8 cellular contexts compared by ENCODE assay signal in genomic region chr6:100881707-100882040, GRCh38.
DNase-seq lines count a peak whose midpoint lies in the region; ATAC-seq and TF ChIP-seq lines count a peak whose summit lies in the region.

No MANE protein-coding gene starts in this region.

- no peaks in the 10 kb centered on the region for H3K27me3 ChIP-seq in mucosa of stomach (ENCODE audit: control insufficient read depth, insufficient read depth, low read length)

- H3K4me3 ChIP-seq in AG10803 (ENCODE audit: low read length) (peak overlapping the region; percentile 93), mucosa of stomach (ENCODE audit: low read length) (peak overlapping the region; percentile 86)

- TF ChIP-seq CTCF in AG10803 (conservative IDR thresholded peaks at IDR 0.05; ENCODE audit: low read length) = no peak

- peaks cover 14% of the 10 kb centered on the region for H3K4me1 Mint-ChIP-seq in dendritic cell treated with granulocyte-macrophage colony-stimulating factor and Interleukin-4, amounts not matched to agents 40 ng/mL and 50 ng/mL, for 4 days (ENCODE audit: low read depth)

- H3K36me3 Mint-ChIP-seq in dendritic cell treated with granulocyte-macrophage colony-stimulating factor and Interleukin-4, amounts not matched to agents 40 ng/mL and 50 ng/mL, for 4 days (ENCODE audit: low read depth) = peaks cover 11% of the 10 kb centered on the region

- no peaks in the 10 kb centered on the region for H3K9me3 ChIP-seq in mucosa of stomach (ENCODE audit: control insufficient read depth, low read length)

- ATAC-seq in GM19438 (IDR thresholded peaks at IDR 0.05; ENCODE audit: low read depth, unreplicated experiment) (peak; percentile 7), GM19324 (IDR thresholded peaks at IDR 0.05; ENCODE audit: low FRiP score, unreplicated experiment) (no peak), GM21786 (IDR thresholded peaks at IDR 0.05; ENCODE audit: unreplicated experiment) (no peak)

- H3K27me3 Mint-ChIP-seq in dendritic cell treated with granulocyte-macrophage colony-stimulating factor and Interleukin-4, amounts not matched to agents 40 ng/mL and 50 ng/mL, for 4 days = no peaks in the 10 kb centered on the region

- peak overlapping the region; percentile 86 for H3K9ac ChIP-seq in mucosa of stomach (ENCODE audit: low read length)

- H3K4me1 ChIP-seq in mucosa of stomach (ENCODE audit: control insufficient read depth, insufficient read depth, low read length) = peaks cover 4% of the 10 kb centered on the region

- intact Hi-C loops in dendritic cell treated with granulocyte-macrophage colony-stimulating factor and Interleukin-4, amounts not matched to agents 40 ng/mL and 50 ng/mL, for 4 days (cut with micrococcal nuclease) = no loop called here

- H3K27ac Mint-ChIP-seq in dendritic cell treated with granulocyte-macrophage colony-stimulating factor and Interleukin-4, amounts not matched to agents 40 ng/mL and 50 ng/mL, for 4 days = peak overlapping the region; percentile 99

- peak overlapping the region; percentile 100 for H3K4me3 Mint-ChIP-seq in dendritic cell treated with granulocyte-macrophage colony-stimulating factor and Interleukin-4, amounts not matched to agents 40 ng/mL and 50 ng/mL, for 4 days

- H3K36me3 ChIP-seq in mucosa of stomach (ENCODE audit: control insufficient read depth, insufficient read depth, low read length) = no peaks in the 10 kb centered on the region

- peak; percentile 9 for DNase-seq in AG10803 (ENCODE audit: low read depth)
- DNase-seq in NCI-H69 (lab: John Stamatoyannopoulos, UW) = peak; percentile 76
- DNase-seq in NCI-H2081 treated with DMSO at 0.1 percent for 48 hours (lab: John Stamatoyannopoulos, UW) = no peak

- no peaks in the 10 kb centered on the region for H3K9me3 Mint-ChIP-seq in dendritic cell treated with granulocyte-macrophage colony-stimulating factor and Interleukin-4, amounts not matched to agents 40 ng/mL and 50 ng/mL, for 4 days
